In genomic region chr3:2774485-2774884, GRCh38 we compare ENCODE assay signal across 19 cellular contexts.
A peak's percentile ranks its signal among the peaks of the same experiment; 100 is the strongest.
DNase-seq lines count a peak whose midpoint lies in the region; ATAC-seq, FAIRE-seq and TF ChIP-seq lines count a peak whose summit lies in the region.
"Had no signal": no experiment of that assay in that cellular context is flagged by ENCODE, and none has a peak within 500 bp of the region (broad histone marks: within the 10 kb centered on the region; RNA-seq: fewer than 3 reads in every experiment).

No MANE protein-coding gene starts in this region.

- no peaks in the 10 kb centered on the region for H3K9me3 Mint-ChIP-seq in MCF 10A (ENCODE audit: unreplicated experiment)
- H3K9me3 Mint-ChIP-seq: CD8-positive, alpha-beta T cell had no signal

- no peak for FAIRE-seq in small intestine (lab: Jason Lieb, UNC)
- FAIRE-seq: GM12878, GM19239 had no signal

- H2BK5ac ChIP-seq in mesenchymal stem cell (ENCODE audit: low read depth, low read length, poor library complexity, severe bottlenecking), result no peak overlapping the region

- no peak overlapping the region for H3K27ac Mint-ChIP-seq in MCF 10A (ENCODE audit: low read depth, unreplicated experiment)
- H3K27ac Mint-ChIP-seq: B cell; CD8-positive, alpha-beta T cell had no signal

- H3K4me3 ChIP-seq in fibroblast of villous mesenchyme (ENCODE audit: low read depth, low read length) (no peak overlapping the region), mesenchymal stem cell (ENCODE audit: insufficient read depth in 1 of 2, low read depth in 1 of 2, low read length in 2 of 2) (peak overlapping the region in 1 of 2 experiments; percentile 39), small intestine (ENCODE audit: low read depth in 1 of 2, low read length in 2 of 2) (no peak overlapping the region)
- H3K4me3 ChIP-seq: BLaER1 treated with 17β-estradiol and CSF1 and Interleukin-3, amounts not matched to agents 10 nM and 100 nM; GM12878; GM23248; HAP-1 had no signal

- no peak overlapping the region for H2BK12ac ChIP-seq in mesenchymal stem cell (ENCODE audit: low read length in 2 of 2)

- H3K4me2 ChIP-seq in mesenchymal stem cell (ENCODE audit: low read length, poor library complexity, severe bottlenecking), result no peak overlapping the region
- H3K4me2 ChIP-seq: BLaER1 treated with 17β-estradiol and CSF1 and Interleukin-3, amounts not matched to agents 10 nM and 100 nM had no signal

- H3K4me3 Mint-ChIP-seq in MCF 10A (ENCODE audit: unreplicated experiment), result no peak overlapping the region
- H3K4me3 Mint-ChIP-seq: B cell; CD8-positive, alpha-beta T cell had no signal

- H2BK120ac ChIP-seq in mesenchymal stem cell (ENCODE audit: low read depth, low read length), result no peak overlapping the region

- no peak overlapping the region for H3K27ac ChIP-seq in mesenchymal stem cell (ENCODE audit: low read length, poor library complexity, severe bottlenecking)
- H3K27ac ChIP-seq in small intestine (ENCODE audit: low read depth in 1 of 2, low read length in 1 of 2), result no peak overlapping the region
- H3K27ac ChIP-seq: BLaER1 treated with 17β-estradiol and CSF1 and Interleukin-3, amounts not matched to agents 10 nM and 100 nM; GM23248 had no signal

- no peaks in the 10 kb centered on the region for H3K79me1 ChIP-seq in mesenchymal stem cell (replicated peaks; ENCODE audit: low read length, poor library complexity, severe bottlenecking)

- H3K27me3 Mint-ChIP-seq in MCF 10A (ENCODE audit: insufficient read depth, unreplicated experiment), result peaks cover 67% of the 10 kb centered on the region
- H3K27me3 Mint-ChIP-seq: B cell had no signal

- no peak overlapping the region for H3K14ac ChIP-seq in mesenchymal stem cell (ENCODE audit: low read length in 2 of 2)

- no CpG with 5 or more reads among the region's 1 CpG for WGBS in mesenchymal stem cell
- WGBS in small intestine, 3 donors, result 38 to 55% (median 49%) methylated on average over 1 of the region's 1 CpG

- H3K9ac ChIP-seq in mesenchymal stem cell (ENCODE audit: low read length), result no peak overlapping the region
- H3K9ac ChIP-seq: BLaER1 treated with 17β-estradiol and CSF1 and Interleukin-3, amounts not matched to agents 10 nM and 100 nM; GM23248 had no signal

- H2BK15ac ChIP-seq in mesenchymal stem cell (ENCODE audit: low read depth, poor library complexity, severe bottlenecking), result no peak overlapping the region

- no peak overlapping the region for H3K18ac ChIP-seq in mesenchymal stem cell (ENCODE audit: low read depth in 1 of 2, low read length in 2 of 2)

- H2AK5ac ChIP-seq in mesenchymal stem cell (ENCODE audit: low read length, severe bottlenecking), result no peak overlapping the region

- H4K91ac ChIP-seq in mesenchymal stem cell (ENCODE audit: low read length), result no peak overlapping the region

- no peak overlapping the region for H3K4ac ChIP-seq in mesenchymal stem cell (ENCODE audit: low read depth in 1 of 2, low read length in 2 of 2)

- CTCF ChIA-PET in MCF 10A (lab: Yijun Ruan, JAX), result no interaction called here

- H3K36me3 ChIP-seq in mesenchymal stem cell (ENCODE audit: control insufficient read depth in 1 of 2, insufficient read depth in 2 of 2, low read depth in 1 of 2, low read length in 2 of 2) (no peaks in the 10 kb centered on the region), small intestine (ENCODE audit: control insufficient read depth in 2 of 2, insufficient read depth in 2 of 2, low read length in 2 of 2) (no peaks in the 10 kb centered on the region)
- H3K36me3 ChIP-seq: BLaER1 treated with 17β-estradiol and CSF1 and Interleukin-3, amounts not matched to agents 10 nM and 100 nM; HAP-1 had no signal

- H3K9me3 ChIP-seq in mesenchymal stem cell (ENCODE audit: control insufficient read depth, low read length), result no peaks in the 10 kb centered on the region
- no peaks in the 10 kb centered on the region for H3K9me3 ChIP-seq in small intestine (ENCODE audit: control insufficient read depth, low read depth)
- H3K9me3 ChIP-seq: BLaER1 treated with 17β-estradiol and CSF1 and Interleukin-3, amounts not matched to agents 10 nM and 100 nM; HAP-1 had no signal

- no peaks in the 10 kb centered on the region for H3K36me3 Mint-ChIP-seq in MCF 10A (ENCODE audit: insufficient read depth, unreplicated experiment)
- H3K36me3 Mint-ChIP-seq: CD8-positive, alpha-beta T cell had no signal

- in situ Hi-C loops in Caki2 (cut with HindIII; ENCODE audit: low pct_unique_long_range_greater_than_20kb, low sequenced_read_pairs), result no loop called here

- TF ChIP-seq CTCF in fibroblast of villous mesenchyme (IDR thresholded peaks at IDR 0.05; ENCODE audit: insufficient read depth, low read depth, low read length) (no peak), MCF 10A (IDR thresholded peaks at IDR 0.05; ENCODE audit: unreplicated experiment) (no peak)

- peak; percentile 44 for DNase-seq in Caki2 (ENCODE audit: low read depth)
- DNase-seq in fibroblast of villous mesenchyme (ENCODE audit: low read depth), result peak; percentile 42
- peak; percentile 68 for DNase-seq in mesenchymal stem cell
- no peak for DNase-seq in small intestine
- DNase-seq in NCI-H226, result no peak
- DNase-seq in MCF 10A (ENCODE audit: unreplicated experiment), result no peak
- no peak for DNase-seq in left ventricle myocardium superior
- DNase-seq: CD8-positive, alpha-beta T cell; DMS 273 treated with DMSO at 0.1 percent for 48 hours; DMS53; DND-41; EL; GM23248; IMR-90 had no signal

- no peaks in the 10 kb centered on the region for H3K4me1 ChIP-seq in mesenchymal stem cell (ENCODE audit: control insufficient read depth, insufficient read depth, low read depth, low read length)
- H3K4me1 ChIP-seq in small intestine (ENCODE audit: control insufficient read depth in 2 of 2, insufficient read depth in 1 of 2, low read depth in 1 of 2, low read length in 1 of 2), result no peaks in the 10 kb centered on the region
- H3K4me1 ChIP-seq: BLaER1 treated with 17β-estradiol and CSF1 and Interleukin-3, amounts not matched to agents 10 nM and 100 nM; HAP-1 had no signal

- H2AFZ ChIP-seq in mesenchymal stem cell (ENCODE audit: low read depth, low read length), result no peak overlapping the region
- H2AFZ ChIP-seq: GM23248 had no signal

- no peak overlapping the region for H4K8ac ChIP-seq in mesenchymal stem cell (ENCODE audit: low read length)

- no peaks in the 10 kb centered on the region for H3K4me1 Mint-ChIP-seq in MCF 10A (ENCODE audit: insufficient read depth, unreplicated experiment)
- H3K4me1 Mint-ChIP-seq: B cell had no signal

- no peak overlapping the region for H3K23ac ChIP-seq in mesenchymal stem cell (ENCODE audit: low read length in 2 of 2)

- BruUV-seq in MCF 10A (replicated peaks; lab: Mats Ljungman, UMichigan), result no TSS peak

- ATAC-seq in left ventricle myocardium superior, result no peak
- ATAC-seq: CD8-positive, alpha-beta T cell; GM12878 had no signal

- POLR2A ChIA-PET in MCF 10A (lab: Yijun Ruan, JAX), result no interaction called here

- intact Hi-C loops in MCF 10A (cut with micrococcal nuclease) (no loop called here), left ventricle myocardium superior (cut with micrococcal nuclease) (no loop called here)

- H3K27me3 ChIP-seq in mesenchymal stem cell (ENCODE audit: control insufficient read depth in 1 of 2, insufficient read depth in 1 of 2, low read length in 2 of 2), result no peaks in the 10 kb centered on the region
- H3K27me3 ChIP-seq in small intestine (ENCODE audit: control insufficient read depth in 2 of 2, insufficient read depth in 2 of 2, low read length in 2 of 2), result no peaks in the 10 kb centered on the region
- H3K27me3 ChIP-seq: BLaER1 treated with 17β-estradiol and CSF1 and Interleukin-3, amounts not matched to agents 10 nM and 100 nM had no signal

Comparison
In these comparisons a context has a peak if more than half of its experiments do, and no peak if none do; other contexts are left out.
1. DNase-seq: peak in Caki2 (single experiment), fibroblast of villous mesenchyme (single experiment) and mesenchymal stem cell (single experiment); none in small intestine (single experiment), NCI-H226 (single experiment), MCF 10A (single experiment) and left ventricle myocardium superior (single experiment).